In genomic region chr4:58313444-58313843, GRCh38 we compare ENCODE assay signal across 15 cellular contexts.
DNase-seq lines count a peak whose midpoint lies in the region; ATAC-seq and TF ChIP-seq lines count a peak whose summit lies in the region.
"Had no signal": no experiment of that assay in that cellular context is flagged by ENCODE, and none has a peak within 500 bp of the region (broad histone marks: within the 10 kb centered on the region; RNA-seq: fewer than 3 reads in every experiment).

No MANE protein-coding gene starts in this region.

- no peaks in the 10 kb centered on the region for H3K4me1 ChIP-seq in PC-3 (ENCODE audit: insufficient read depth, low read length)
- H3K4me1 ChIP-seq in BE2C: no peaks in the 10 kb centered on the region
- H3K4me1 ChIP-seq: BLaER1 treated with 17β-estradiol and CSF1 and Interleukin-3, amounts not matched to agents 10 nM and 100 nM had no signal

- intact Hi-C loops in PC-3 (cut with micrococcal nuclease): no loop called here

- no peaks in the 10 kb centered on the region for H3F3A ChIP-seq in PC-3 (ENCODE audit: low read length, unreplicated experiment)

- ATAC-seq in PC-3: peak; percentile 83
- ATAC-seq in HG02623 (IDR thresholded peaks at IDR 0.05; ENCODE audit: unreplicated experiment): no peak
- ATAC-seq: CD8-positive, alpha-beta T cell had no signal

- H3K36me3 ChIP-seq in PC-3 (ENCODE audit: low read depth, low read length) (no peaks in the 10 kb centered on the region), BE2C (no peaks in the 10 kb centered on the region)
- H3K36me3 ChIP-seq: BLaER1 treated with 17β-estradiol and CSF1 and Interleukin-3, amounts not matched to agents 10 nM and 100 nM had no signal

- TF ChIP-seq CTCF in 22Rv1 (IDR thresholded peaks at IDR 0.05) (no peak), PC-3 (conservative IDR thresholded peaks at IDR 0.05; ENCODE audit: low read depth, low read length) (no peak), VCaP (conservative IDR thresholded peaks at IDR 0.05) (no peak), BE2C (IDR thresholded peaks at IDR 0.05; ENCODE audit: low read depth, low read length) (no peak)

- no peaks in the 10 kb centered on the region for H3K9me2 ChIP-seq in PC-3 (replicated peaks; ENCODE audit: low read length)

- no peak overlapping the region for H3K4me2 ChIP-seq in PC-3 (ENCODE audit: low read length)
- H3K4me2 ChIP-seq: BLaER1 treated with 17β-estradiol and CSF1 and Interleukin-3, amounts not matched to agents 10 nM and 100 nM had no signal

- H3K27ac ChIP-seq in 22Rv1: peak overlapping the region; percentile 75
- no peak overlapping the region for H3K27ac ChIP-seq in PC-3 (ENCODE audit: low read length)
- H3K27ac ChIP-seq in VCaP: peak overlapping the region; percentile 63
- H3K27ac ChIP-seq: BLaER1 treated with 17β-estradiol and CSF1 and Interleukin-3, amounts not matched to agents 10 nM and 100 nM; C4-2B had no signal

- no peak overlapping the region for H3K9ac ChIP-seq in PC-3 (ENCODE audit: low read length)
- H3K9ac ChIP-seq: BLaER1 treated with 17β-estradiol and CSF1 and Interleukin-3, amounts not matched to agents 10 nM and 100 nM had no signal

- H2AFZ ChIP-seq in PC-3 (ENCODE audit: low read length): no peak overlapping the region

- BruUV-seq in PC-3 (replicated peaks; lab: Mats Ljungman, UMichigan): no TSS peak

- DNase-seq in PC-3 (peak; percentile 13), BE2C (no peak)
- DNase-seq: 8988T; ACHN; Caco-2; Calu3; CD4-positive, alpha-beta T cell; CD8-positive, alpha-beta T cell; DMS79 treated with DMSO at 0.1 percent for 48 hours; GF-D8 had no signal

- no peak overlapping the region for H3K4me3 ChIP-seq in PC-3 (ENCODE audit: low read length)
- no peak overlapping the region for H3K4me3 ChIP-seq in BE2C (ENCODE audit: low read depth, low read length)
- H3K4me3 ChIP-seq: BLaER1 treated with 17β-estradiol and CSF1 and Interleukin-3, amounts not matched to agents 10 nM and 100 nM had no signal

- H3K9me3 ChIP-seq in PC-3 (ENCODE audit: low read length) (no peaks in the 10 kb centered on the region), BE2C (no peaks in the 10 kb centered on the region)
- H3K9me3 ChIP-seq: BLaER1 treated with 17β-estradiol and CSF1 and Interleukin-3, amounts not matched to agents 10 nM and 100 nM had no signal

- H3K27me3 ChIP-seq in PC-3 (ENCODE audit: low read length): no peaks in the 10 kb centered on the region
- no peaks in the 10 kb centered on the region for H3K27me3 ChIP-seq in BE2C
- H3K27me3 ChIP-seq: BLaER1 treated with 17β-estradiol and CSF1 and Interleukin-3, amounts not matched to agents 10 nM and 100 nM had no signal

- POLR2A ChIA-PET in PC-3 (lab: Charles Lee; ENCODE audit: unreplicated experiment): no interaction called here

- H3K79me2 ChIP-seq in PC-3 (ENCODE audit: low read length): no peaks in the 10 kb centered on the region

- no peaks in the 10 kb centered on the region for H4K20me1 ChIP-seq in PC-3 (ENCODE audit: low read length)
- H4K20me1 ChIP-seq: BLaER1 treated with 17β-estradiol and CSF1 and Interleukin-3, amounts not matched to agents 10 nM and 100 nM had no signal

- CTCF ChIA-PET in PC-3 (lab: Charles Lee): no interaction called here
